23 cellular contexts compared by ENCODE assay signal in genomic region chr2:235467586-235467985, GRCh38. TPM values are rescaled to one million over a fixed set of nuclear protein-coding genes. Genes with fewer than 3 reads are reported as not detected.
A peak's percentile ranks its signal among the peaks of the same experiment; 100 is the strongest.
DNase-seq lines count a peak whose midpoint lies in the region; TF ChIP-seq lines count a peak whose summit lies in the region.
"Had no signal": no experiment of that assay in that cellular context is flagged by ENCODE, and none has a peak within 500 bp of the region (broad histone marks: within the 10 kb centered on the region; RNA-seq: fewer than 3 reads in every experiment).

No MANE protein-coding gene starts in this region.

- H4K20me1 ChIP-seq in mammary epithelial cell (ENCODE audit: insufficient read depth, low read length), result no peaks in the 10 kb centered on the region

- no peaks in the 10 kb centered on the region for H3K79me2 ChIP-seq in mammary epithelial cell (ENCODE audit: insufficient read depth, low read length)

- in situ Hi-C loops in mammary epithelial cell (cut with MboI; ENCODE audit: low sequenced_read_pairs in 2 of 2), result no loop called here

- WGBS in mammary epithelial cell (ENCODE audit: low coverage, missing lambda C conversion rate), result 66% methylated on average over 5 of the region's 5 CpGs

- no peak overlapping the region for H3K4me2 ChIP-seq in mammary epithelial cell (ENCODE audit: insufficient read depth, low read depth, low read length)

- no peak overlapping the region for H2AFZ ChIP-seq in mammary epithelial cell (ENCODE audit: low read depth, low read length)

- H3K4me3 ChIP-seq in NB4 (ENCODE audit: low read depth, low read length), result no peak overlapping the region
- H3K4me3 ChIP-seq in mammary epithelial cell (replicated peaks in 1 of 3; ENCODE audit: insufficient read depth in 1 of 3, low read depth in 2 of 3, low read length in 3 of 3), result no peak overlapping the region
- H3K4me3 ChIP-seq: heart left ventricle, lung, suprapubic skin had no signal

- H3K27me3 ChIP-seq in mammary epithelial cell (ENCODE audit: insufficient read depth, low read length), result no peaks in the 10 kb centered on the region
- H3K27me3 ChIP-seq: heart left ventricle had no signal

- no peaks in the 10 kb centered on the region for H3K36me3 ChIP-seq in mammary epithelial cell (ENCODE audit: insufficient read depth, low read length)
- H3K36me3 ChIP-seq: heart left ventricle, suprapubic skin had no signal

- CTCF ChIA-PET in mammary epithelial cell (lab: Charles Lee; ENCODE audit: low non-redundant PET), result no interaction called here

- H3K9me3 ChIP-seq in mammary epithelial cell (replicated peaks; ENCODE audit: insufficient read depth, low read length), result no peaks in the 10 kb centered on the region
- H3K9me3 ChIP-seq: heart left ventricle, suprapubic skin had no signal

- BruUV-seq in mammary epithelial cell (replicated peaks; lab: Mats Ljungman, UMichigan), result no TSS peak

- no peak overlapping the region for H3K9ac ChIP-seq in mammary epithelial cell (ENCODE audit: insufficient read depth, low read length)

- dilution Hi-C loops in mammary epithelial cell (cut with HindIII; ENCODE audit: low sequenced_read_pairs), result no loop called here

- DNase-seq in EL (peak; percentile 59), NB4 (ENCODE audit: low read depth) (peak; percentile 56), mammary epithelial cell (peak; percentile 33), kidney tubule cell (ENCODE audit: low spot score) (peak; percentile 74), NCI-H2081 (lab: John Stamatoyannopoulos, UW) (no peak), NCI-H2081 treated with DMSO at 0.1 percent for 48 hours (lab: John Stamatoyannopoulos, UW) (no peak), D341Med (ENCODE audit: low spot score) (no peak), GM03348 (ENCODE audit: low spot score) (no peak)
- DNase-seq: activated CD4-positive, alpha-beta memory T cell treated with anti-CD3 and anti-CD28 coated beads for 36 hours; activated naive CD4-positive, alpha-beta T cell treated with anti-CD3 and anti-CD28 coated beads, Interleukin-2, amount 10 ng/mL, durations not matched to agents 7 days and 5 days; activated T-cell treated with anti-CD3 and anti-CD28 coated beads, Interleukin-2, amount 50 U/mL, for 24 hours; COR-L47; GF-D8; heart left ventricle; immature natural killer cell; NCI-H187; NCI-H446 treated with DMSO at 0.1 percent for 48 hours; NK-92 treated with Interleukin-12 subunit alpha and Interleukin-12 subunit beta, amount 100 ng/mL, for 24 hours; Right ventricle myocardium superior; small intestine; stimulated activated CD8-positive, alpha-beta memory T cell treated with anti-CD3 and anti-CD28 coated beads, Interleukin-4, amount 100 ng/mL, for 48 hours had no signal

- no peak overlapping the region for H3K27ac ChIP-seq in mammary epithelial cell (ENCODE audit: insufficient read depth, low read depth, low read length)
- H3K27ac ChIP-seq: heart left ventricle, suprapubic skin had no signal

- no peak for TF ChIP-seq CTCF in NB4 (IDR thresholded peaks at IDR 0.05; ENCODE audit: low read depth, low read length)
- TF ChIP-seq CTCF in mammary epithelial cell (conservative IDR thresholded peaks at IDR 0.05 in 1 of 2, IDR thresholded peaks at IDR 0.05 in 1 of 2; ENCODE audit: extremely low read depth in 1 of 2, insufficient read depth in 1 of 2, low read depth in 1 of 2, low read length in 2 of 2), result no peak

- intact Hi-C loops in mammary epithelial cell (cut with micrococcal nuclease), result no loop called here

- TF ChIP-seq POLR2A in NB4 (IDR thresholded peaks at IDR 0.05; ENCODE audit: extremely low read depth, insufficient read length), result no peak

- H3K4me1 ChIP-seq in mammary epithelial cell (ENCODE audit: insufficient read depth, low read length), result peaks cover 11% of the 10 kb centered on the region

RNA-seq across cellular contexts. Expression of gene AGAP1, which starts 26.3 kb away (rescaled TPM):
- total RNA-seq in mammary epithelial cell, result 10 to 100 TPM; 11.2 to 28.9 TPM
- polyA plus RNA-seq in mammary epithelial cell, result 21.7 TPM
- polyA minus RNA-seq in mammary epithelial cell, result 58.1 TPM

Comparison
In these comparisons a context has a peak if more than half of its experiments do, and no peak if none do; other contexts are left out.
1. DNase-seq: peak in EL (single experiment), NB4 (single experiment), mammary epithelial cell (single experiment) and kidney tubule cell (single experiment); none in NCI-H2081 (0 of 2), NCI-H2081 treated with DMSO at 0.1 percent for 48 hours (single experiment), D341Med (single experiment) and GM03348 (single experiment).